In genomic region chr20:50464026-50464724, GRCh38 we compare ENCODE assay signal across 1 cellular context.
TF ChIP-seq lines count a peak whose summit lies in the region.

No MANE protein-coding gene starts in this region.

TF ChIP-seq in HepG2, 621 proteins besides CTCF, POLR2A, EP300 and RAD21 (continued from another document and continues in another):
- no peak for TF ChIP-seq ZHX1 (CRISPR knock-in tag; IDR thresholded peaks at IDR 0.05; ENCODE audit: low read depth)
- peak; percentile 77; the same call in 1 of the 2 replicates for TF ChIP-seq CBX5 (CRISPR knock-in tag; IDR thresholded peaks at IDR 0.05; ENCODE audit: borderline replicate concordance)
- TF ChIP-seq MEIS2 (CRISPR knock-in tag; IDR thresholded peaks at IDR 0.05), result peak; percentile 47; the same call in 1 of the 2 replicates
- TF ChIP-seq ARHGAP35 (CRISPR knock-in tag; IDR thresholded peaks at IDR 0.05; ENCODE audit: borderline replicate concordance), result 0 out of 2 replicates have a peak, but pooled peaks have one; percentile 46
- TF ChIP-seq TP53 (CRISPR knock-in tag; conservative IDR thresholded peaks at IDR 0.05), result no peak
- TF ChIP-seq CHD2 (IDR thresholded peaks at IDR 0.05; ENCODE audit: low read depth, low read length), result 0 out of 2 replicates have a peak, but pooled peaks have one; percentile 15
- TF ChIP-seq HES4 (CRISPR knock-in tag; IDR thresholded peaks at IDR 0.05; ENCODE audit: borderline replicate concordance), result no peak
- no peak for TF ChIP-seq TMF1 (CRISPR knock-in tag; IDR thresholded peaks at IDR 0.05; ENCODE audit: low read depth)
- 0 out of 2 replicates have a peak, but pooled peaks have one; percentile 42 for TF ChIP-seq ETV6 (CRISPR knock-in tag; conservative IDR thresholded peaks at IDR 0.05)
- TF ChIP-seq, protein P1, sequence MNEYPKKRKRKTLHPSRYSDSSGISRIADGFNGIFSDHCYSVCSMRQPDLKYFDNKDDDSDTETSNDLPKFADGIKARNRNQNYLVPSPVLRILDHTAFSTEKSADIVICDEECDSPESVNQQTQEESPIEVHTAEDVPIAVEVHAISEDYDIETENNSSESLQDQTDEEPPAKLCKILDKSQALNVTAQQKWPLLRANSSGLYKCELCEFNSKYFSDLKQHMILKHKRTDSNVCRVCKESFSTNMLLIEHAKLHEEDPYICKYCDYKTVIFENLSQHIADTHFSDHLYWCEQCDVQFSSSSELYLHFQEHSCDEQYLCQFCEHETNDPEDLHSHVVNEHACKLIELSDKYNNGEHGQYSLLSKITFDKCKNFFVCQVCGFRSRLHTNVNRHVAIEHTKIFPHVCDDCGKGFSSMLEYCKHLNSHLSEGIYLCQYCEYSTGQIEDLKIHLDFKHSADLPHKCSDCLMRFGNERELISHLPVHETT (CRISPR knock-in tag; conservative IDR thresholded peaks at IDR 0.05), result no peak; the same call in 1 of the 2 replicates
- TF ChIP-seq ZNF207 (IDR thresholded peaks at IDR 0.05; ENCODE audit: borderline replicate concordance), result no peak
- no peak for TF ChIP-seq NBN (conservative IDR thresholded peaks at IDR 0.05)
- TF ChIP-seq, protein P2, sequence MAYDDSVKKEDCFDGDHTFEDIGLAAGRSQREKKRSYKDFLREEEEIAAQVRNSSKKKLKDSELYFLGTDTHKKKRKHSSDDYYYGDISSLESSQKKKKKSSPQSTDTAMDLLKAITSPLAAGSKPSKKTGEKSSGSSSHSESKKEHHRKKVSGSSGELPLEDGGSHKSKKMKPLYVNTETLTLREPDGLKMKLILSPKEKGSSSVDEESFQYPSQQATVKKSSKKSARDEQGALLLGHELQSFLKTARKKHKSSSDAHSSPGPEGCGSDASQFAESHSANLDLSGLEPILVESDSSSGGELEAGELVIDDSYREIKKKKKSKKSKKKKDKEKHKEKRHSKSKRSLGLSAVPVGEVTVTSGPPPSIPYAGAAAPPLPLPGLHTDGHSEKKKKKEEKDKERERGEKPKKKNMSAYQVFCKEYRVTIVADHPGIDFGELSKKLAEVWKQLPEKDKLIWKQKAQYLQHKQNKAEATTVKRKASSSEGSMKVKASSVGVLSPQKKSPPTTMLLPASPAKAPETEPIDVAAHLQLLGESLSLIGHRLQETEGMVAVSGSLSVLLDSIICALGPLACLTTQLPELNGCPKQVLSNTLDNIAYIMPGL (CRISPR knock-in tag; IDR thresholded peaks at IDR 0.05; ENCODE audit: borderline replicate concordance in 1 of 2, low read depth in 1 of 2), result peak; percentile 82 to 90; a peak in 3 of 4 replicates
- no peak for TF ChIP-seq DMTF1 (CRISPR knock-in tag; IDR thresholded peaks at IDR 0.05)
- no peak; the same call in 1 of the 2 replicates for TF ChIP-seq DZIP1 (CRISPR knock-in tag; IDR thresholded peaks at IDR 0.05)
- TF ChIP-seq ZSCAN29 (CRISPR knock-in tag; conservative IDR thresholded peaks at IDR 0.05), result peak; percentile 77; the same call in 1 of the 2 replicates
- TF ChIP-seq AGO1 (IDR thresholded peaks at IDR 0.05; ENCODE audit: low read depth, low read length, poor library complexity, severe bottlenecking), result no peak
- TF ChIP-seq, protein P3, sequence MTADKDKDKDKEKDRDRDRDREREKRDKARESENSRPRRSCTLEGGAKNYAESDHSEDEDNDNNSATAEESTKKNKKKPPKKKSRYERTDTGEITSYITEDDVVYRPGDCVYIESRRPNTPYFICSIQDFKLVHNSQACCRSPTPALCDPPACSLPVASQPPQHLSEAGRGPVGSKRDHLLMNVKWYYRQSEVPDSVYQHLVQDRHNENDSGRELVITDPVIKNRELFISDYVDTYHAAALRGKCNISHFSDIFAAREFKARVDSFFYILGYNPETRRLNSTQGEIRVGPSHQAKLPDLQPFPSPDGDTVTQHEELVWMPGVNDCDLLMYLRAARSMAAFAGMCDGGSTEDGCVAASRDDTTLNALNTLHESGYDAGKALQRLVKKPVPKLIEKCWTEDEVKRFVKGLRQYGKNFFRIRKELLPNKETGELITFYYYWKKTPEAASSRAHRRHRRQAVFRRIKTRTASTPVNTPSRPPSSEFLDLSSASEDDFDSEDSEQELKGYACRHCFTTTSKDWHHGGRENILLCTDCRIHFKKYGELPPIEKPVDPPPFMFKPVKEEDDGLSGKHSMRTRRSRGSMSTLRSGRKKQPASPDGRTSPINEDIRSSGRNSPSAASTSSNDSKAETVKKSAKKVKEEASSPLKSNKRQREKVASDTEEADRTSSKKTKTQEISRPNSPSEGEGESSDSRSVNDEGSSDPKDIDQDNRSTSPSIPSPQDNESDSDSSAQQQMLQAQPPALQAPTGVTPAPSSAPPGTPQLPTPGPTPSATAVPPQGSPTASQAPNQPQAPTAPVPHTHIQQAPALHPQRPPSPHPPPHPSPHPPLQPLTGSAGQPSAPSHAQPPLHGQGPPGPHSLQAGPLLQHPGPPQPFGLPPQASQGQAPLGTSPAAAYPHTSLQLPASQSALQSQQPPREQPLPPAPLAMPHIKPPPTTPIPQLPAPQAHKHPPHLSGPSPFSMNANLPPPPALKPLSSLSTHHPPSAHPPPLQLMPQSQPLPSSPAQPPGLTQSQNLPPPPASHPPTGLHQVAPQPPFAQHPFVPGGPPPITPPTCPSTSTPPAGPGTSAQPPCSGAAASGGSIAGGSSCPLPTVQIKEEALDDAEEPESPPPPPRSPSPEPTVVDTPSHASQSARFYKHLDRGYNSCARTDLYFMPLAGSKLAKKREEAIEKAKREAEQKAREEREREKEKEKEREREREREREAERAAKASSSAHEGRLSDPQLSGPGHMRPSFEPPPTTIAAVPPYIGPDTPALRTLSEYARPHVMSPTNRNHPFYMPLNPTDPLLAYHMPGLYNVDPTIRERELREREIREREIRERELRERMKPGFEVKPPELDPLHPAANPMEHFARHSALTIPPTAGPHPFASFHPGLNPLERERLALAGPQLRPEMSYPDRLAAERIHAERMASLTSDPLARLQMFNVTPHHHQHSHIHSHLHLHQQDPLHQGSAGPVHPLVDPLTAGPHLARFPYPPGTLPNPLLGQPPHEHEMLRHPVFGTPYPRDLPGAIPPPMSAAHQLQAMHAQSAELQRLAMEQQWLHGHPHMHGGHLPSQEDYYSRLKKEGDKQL (CRISPR knock-in tag; IDR thresholded peaks at IDR 0.05; ENCODE audit: low read depth), result no peak
- TF ChIP-seq REL (CRISPR knock-in tag; conservative IDR thresholded peaks at IDR 0.05), result no peak
- no peak for TF ChIP-seq SYNCRIP (IDR thresholded peaks at IDR 0.05; ENCODE audit: insufficient read depth, low read depth, low read length)
- TF ChIP-seq NR1H2 (CRISPR knock-in tag; IDR thresholded peaks at IDR 0.05; ENCODE audit: borderline replicate concordance, low read depth), result no peak; the same call in 1 of the 2 replicates
- no peak for TF ChIP-seq SOX13 (IDR thresholded peaks at IDR 0.05)
- TF ChIP-seq SOX13 (CRISPR knock-in tag; conservative IDR thresholded peaks at IDR 0.05 in 1 of 2, IDR thresholded peaks at IDR 0.05 in 1 of 2), result 0 out of 4 replicates have a peak, but pooled peaks of 1 of the 2 experiments have one; percentile 25
- TF ChIP-seq HIVEP1 (CRISPR knock-in tag; IDR thresholded peaks at IDR 0.05), result no peak; the same call in 1 of the 2 replicates
- TF ChIP-seq THAP11 (CRISPR knock-in tag; IDR thresholded peaks at IDR 0.05), result peak; percentile 72; the same call in 1 of the 2 replicates
- no peak for TF ChIP-seq ZNF660 (CRISPR knock-in tag; IDR thresholded peaks at IDR 0.05; ENCODE audit: borderline replicate concordance, low read depth)
- TF ChIP-seq CHCHD3 (CRISPR knock-in tag; IDR thresholded peaks at IDR 0.05), result no peak
- TF ChIP-seq TOPORS (CRISPR knock-in tag; IDR thresholded peaks at IDR 0.05), result no peak
- TF ChIP-seq, protein P4, sequence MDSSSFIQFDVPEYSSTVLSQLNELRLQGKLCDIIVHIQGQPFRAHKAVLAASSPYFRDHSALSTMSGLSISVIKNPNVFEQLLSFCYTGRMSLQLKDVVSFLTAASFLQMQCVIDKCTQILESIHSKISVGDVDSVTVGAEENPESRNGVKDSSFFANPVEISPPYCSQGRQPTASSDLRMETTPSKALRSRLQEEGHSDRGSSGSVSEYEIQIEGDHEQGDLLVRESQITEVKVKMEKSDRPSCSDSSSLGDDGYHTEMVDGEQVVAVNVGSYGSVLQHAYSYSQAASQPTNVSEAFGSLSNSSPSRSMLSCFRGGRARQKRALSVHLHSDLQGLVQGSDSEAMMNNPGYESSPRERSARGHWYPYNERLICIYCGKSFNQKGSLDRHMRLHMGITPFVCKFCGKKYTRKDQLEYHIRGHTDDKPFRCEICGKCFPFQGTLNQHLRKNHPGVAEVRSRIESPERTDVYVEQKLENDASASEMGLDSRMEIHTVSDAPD (CRISPR knock-in tag; IDR thresholded peaks at IDR 0.05), result no peak
- no peak; the same call in 1 of the 2 replicates for TF ChIP-seq GMEB1 (CRISPR knock-in tag; IDR thresholded peaks at IDR 0.05; ENCODE audit: borderline replicate concordance)
- TF ChIP-seq ZNF121 (CRISPR knock-in tag; IDR thresholded peaks at IDR 0.05), result peak; percentile 95
- no peak for TF ChIP-seq IRF1 (CRISPR knock-in tag; IDR thresholded peaks at IDR 0.05; ENCODE audit: low read depth)
- TF ChIP-seq GTF3A (CRISPR knock-in tag; conservative IDR thresholded peaks at IDR 0.05), result peak; percentile 73; the same call in 1 of the 2 replicates
- TF ChIP-seq FOXJ3 (CRISPR knock-in tag; IDR thresholded peaks at IDR 0.05; ENCODE audit: borderline replicate concordance), result no peak
